In the genomic region with DNA sequence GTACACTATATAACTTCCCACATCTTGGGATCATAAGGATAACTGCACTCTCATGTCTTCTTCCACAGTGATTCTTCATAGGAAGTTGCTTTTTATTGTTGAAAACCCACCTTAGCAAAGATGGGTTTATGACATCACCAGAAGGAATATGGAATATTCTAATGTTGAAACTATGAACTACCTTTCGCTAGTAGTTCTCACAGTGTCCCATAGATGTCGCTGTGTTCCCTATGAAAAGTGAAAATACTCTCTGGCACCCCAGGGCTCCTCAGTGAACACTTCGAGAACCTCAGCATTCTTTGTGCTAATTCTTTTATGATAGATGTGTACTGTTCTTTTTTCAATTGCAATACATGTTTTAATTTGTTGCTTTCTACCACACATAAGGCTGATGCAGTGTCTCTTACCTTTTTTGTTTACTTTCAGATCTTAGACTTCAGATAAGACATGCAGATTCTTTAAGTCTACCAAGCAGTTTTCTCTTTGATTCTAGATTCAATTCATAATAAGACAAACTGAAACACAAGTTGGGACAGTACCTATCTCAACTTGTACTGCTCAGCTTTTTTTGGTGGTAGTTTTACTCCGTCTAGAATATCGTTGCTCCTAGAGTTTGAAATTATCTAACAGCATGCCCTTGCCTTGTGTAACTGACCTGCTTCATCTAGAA, we compare ENCODE assay signal across 8 cellular contexts.
DNase-seq lines count a peak whose midpoint lies in the region; ATAC-seq and TF ChIP-seq lines count a peak whose summit lies in the region.

No MANE protein-coding gene starts in this region.

- H3K9ac ChIP-seq in MM.1S (ENCODE audit: low read length), result no peak overlapping the region

- H3K4me1 ChIP-seq in MM.1S (ENCODE audit: low read length) (no peaks in the 10 kb centered on the region), adrenal gland (replicated peaks in 1 of 2) (no peaks in the 10 kb centered on the region)

- no peak overlapping the region for H3K27ac ChIP-seq in MM.1S (ENCODE audit: low read length)
- no peak overlapping the region for H3K27ac ChIP-seq in adrenal gland

- DNase-seq in EL, result peak; percentile 62
- DNase-seq in MM.1S, result peak; percentile 59
- peak in 3 of 7 donors; percentile 11 to 54 (median 49) for DNase-seq in adrenal gland
- peak; percentile 12 to 30 (median 27) for DNase-seq in immature natural killer cell
- peak; percentile 18 for DNase-seq in stimulated activated naive CD4-positive, alpha-beta T cell treated with Interleukin-2 at 50 U/mL for 16 hours (lab: John Stamatoyannopoulos, UW)

- no peaks in the 10 kb centered on the region for H3K79me2 ChIP-seq in MM.1S (ENCODE audit: low read length)

- H3K9me3 ChIP-seq in MM.1S (replicated peaks; ENCODE audit: insufficient read depth, low read length) (no peaks in the 10 kb centered on the region), adrenal gland (replicated peaks in 1 of 3) (no peaks in the 10 kb centered on the region)

- H3K27me3 ChIP-seq in MM.1S (replicated peaks; ENCODE audit: insufficient read depth, low read length) (no peaks in the 10 kb centered on the region), adrenal gland (no peaks in the 10 kb centered on the region)

- H3K27ac Mint-ChIP-seq in immature natural killer cell, result peak overlapping the region in 2 of 6 donors; percentile 0 to 15

- H3K27me3 Mint-ChIP-seq in immature natural killer cell (ENCODE audit: low read depth in 3 of 3), result no peaks in the 10 kb centered on the region

- no peak overlapping the region for H2AFZ ChIP-seq in MM.1S (ENCODE audit: low read length)

- no peaks in the 10 kb centered on the region for H4K20me1 ChIP-seq in MM.1S (ENCODE audit: insufficient read depth, low read length)

- H3K4me1 Mint-ChIP-seq in immature natural killer cell, result peaks cover 2 to 10% of the 10 kb centered on the region in 2 donors

- no peak overlapping the region for H3K4me3 ChIP-seq in MM.1S (ENCODE audit: low read length)
- H3K4me3 ChIP-seq in adrenal gland, result no peak overlapping the region

- H3K36me3 ChIP-seq in MM.1S (replicated peaks; ENCODE audit: insufficient read depth, low read length) (no peaks in the 10 kb centered on the region), adrenal gland (replicated peaks in 1 of 2) (peaks cover 0 to 1% of the 10 kb centered on the region in 2 donors)

- TF ChIP-seq CTCF in MM.1S (IDR thresholded peaks at IDR 0.05; ENCODE audit: low read length) (peak; percentile 84), adrenal gland (IDR thresholded peaks at IDR 0.05) (peak; percentile 24 to 61 (median 50))

- peaks cover 0 to 2% (median 0%) of the 10 kb centered on the region in 6 donors for H3K9me3 Mint-ChIP-seq in immature natural killer cell

- H3K4me3 Mint-ChIP-seq in immature natural killer cell, result no peak overlapping the region

- no peaks in the 10 kb centered on the region for H3F3A ChIP-seq in MM.1S (ENCODE audit: insufficient read depth, low read length)

- 84 to 93% (median 86%) methylated on average over 5 of the region's 5 CpGs for WGBS in adrenal gland, 4 donors

- peaks cover 13 to 24% (median 23%) of the 10 kb centered on the region in 3 donors for H3K36me3 Mint-ChIP-seq in immature natural killer cell

- TF ChIP-seq POLR2A in adrenal gland (IDR thresholded peaks at IDR 0.05), result no peak

- ATAC-seq in GM21619 (IDR thresholded peaks at IDR 0.05; ENCODE audit: unreplicated experiment) (no peak), GM19035 (IDR thresholded peaks at IDR 0.05; ENCODE audit: unreplicated experiment) (no peak), GM21515 (IDR thresholded peaks at IDR 0.05; ENCODE audit: unreplicated experiment) (no peak)

- intact Hi-C loops in adrenal gland (cut with DNase I), result no loop called here

- peak overlapping the region; percentile 21; the same call in 1 of the 2 replicates for H3K4me2 ChIP-seq in MM.1S (ENCODE audit: low read depth, low read length)

- H3K9me2 ChIP-seq in MM.1S (replicated peaks; ENCODE audit: insufficient read depth, low read length), result no peaks in the 10 kb centered on the region
